In genomic region chr16:59296002-59296401, GRCh38 we compare ENCODE assay signal across 25 cellular contexts.
DNase-seq lines count a peak whose midpoint lies in the region; ATAC-seq, FAIRE-seq and TF ChIP-seq lines count a peak whose summit lies in the region.
"Had no signal": no experiment of that assay in that cellular context is flagged by ENCODE, and none has a peak within 500 bp of the region (broad histone marks: within the 10 kb centered on the region; RNA-seq: fewer than 3 reads in every experiment).

No MANE protein-coding gene starts in this region.

- no peak for TF ChIP-seq CTCF in retinal pigment epithelial cell (conservative IDR thresholded peaks at IDR 0.05; ENCODE audit: low read depth, low read length)

- DNase-seq in EL (peak; percentile 34), SJCRH30 (peak; percentile 67 to 85), iPS-NIHi11 (ENCODE audit: low spot score) (peak; percentile 5), retinal pigment epithelial cell (ENCODE audit: low read depth) (peak; percentile 37), left cardiac atrium (no peak), GM12892 (ENCODE audit: insufficient read length) (no peak)
- DNase-seq in activated T-cell treated with anti-CD3 and anti-CD28 coated beads, Interleukin-2, amount 50 U/mL, for 1 hour: no peak
- DNase-seq: activated CD4-positive, alpha-beta T cell treated with anti-CD3 and anti-CD28 coated beads, Interleukin-2, amount 10 ng/mL, durations not matched to agents 7 days and 5 days; activated naive CD4-positive, alpha-beta T cell treated with anti-CD3 and anti-CD28 coated beads, Interleukin-2, amount 10 ng/mL, durations not matched to agents 7 days and 5 days; activated T-cell treated with anti-CD3 and anti-CD28 coated beads, Interleukin-2, amount 50 U/mL, for 48 hours; effector CD8-positive, alpha-beta T cell; foreskin keratinocyte; GM23248; heart right ventricle; left colon; NCI-H1105 treated with DMSO at 0.1 percent for 48 hours; NCI-H2029; NCI-H526 treated with DMSO at 0.1 percent for 48 hours; Peyer's patch; SIG-M5; small intestine; stimulated activated CD4-positive, alpha-beta T cell treated with anti-CD3 and anti-CD28 coated beads, Interleukin-2, amount 100 ng/mL, for 24 hours; transverse colon had no signal

- ATAC-seq in left cardiac atrium (no peak), HG02938 (IDR thresholded peaks at IDR 0.05; ENCODE audit: unreplicated experiment) (no peak)
- ATAC-seq: foreskin keratinocyte, heart right ventricle, left colon had no signal

- FAIRE-seq in GM12892 (lab: Jason Lieb, UNC): no peak
- FAIRE-seq: D721Med, small intestine had no signal

- intact Hi-C loops in left cardiac atrium (cut with DNase I): no loop called here

- H3K9me3 ChIP-seq in SJCRH30 (replicated peaks): no peaks in the 10 kb centered on the region
- H3K9me3 ChIP-seq: heart right ventricle, Peyer's patch, transverse colon had no signal

- H3K27ac ChIP-seq in SJCRH30: no peak overlapping the region; the same call in 1 of the 2 replicates
- H3K27ac ChIP-seq: foreskin keratinocyte, GM23248, heart right ventricle, Peyer's patch, transverse colon had no signal

- no peaks in the 10 kb centered on the region for H3K36me3 ChIP-seq in SJCRH30
- H3K36me3 ChIP-seq: heart right ventricle, Peyer's patch, transverse colon had no signal

- H3K4me3 ChIP-seq in SJCRH30 (no peak overlapping the region), retinal pigment epithelial cell (ENCODE audit: low read length) (no peak overlapping the region)
- H3K4me3 ChIP-seq: GM23248, heart right ventricle, Peyer's patch, transverse colon had no signal

- peaks cover 13% of the 10 kb centered on the region for H3K4me1 ChIP-seq in SJCRH30
- H3K4me1 ChIP-seq: foreskin keratinocyte, Peyer's patch, transverse colon had no signal

- TF ChIP-seq POLR2A in GM12892 (IDR thresholded peaks at IDR 0.05; ENCODE audit: low read depth, low read length): no peak

- H3K27me3 ChIP-seq in SJCRH30: no peaks in the 10 kb centered on the region
- H3K27me3 ChIP-seq: foreskin keratinocyte, heart right ventricle, Peyer's patch, transverse colon had no signal

Comparison
In these comparisons a context has a peak if more than half of its experiments do, and no peak if none do; other contexts are left out.
1. DNase-seq: peak in EL (single experiment), SJCRH30 (2 of 2), iPS-NIHi11 (single experiment) and retinal pigment epithelial cell (single experiment); none in left cardiac atrium (single experiment), GM12892 (single experiment) and activated T-cell treated with anti-CD3 and anti-CD28 coated beads, Interleukin-2, amount 50 U/mL, for 1 hour (single experiment).